ENCODE assay signal across 20 cellular contexts in the genomic region with DNA sequence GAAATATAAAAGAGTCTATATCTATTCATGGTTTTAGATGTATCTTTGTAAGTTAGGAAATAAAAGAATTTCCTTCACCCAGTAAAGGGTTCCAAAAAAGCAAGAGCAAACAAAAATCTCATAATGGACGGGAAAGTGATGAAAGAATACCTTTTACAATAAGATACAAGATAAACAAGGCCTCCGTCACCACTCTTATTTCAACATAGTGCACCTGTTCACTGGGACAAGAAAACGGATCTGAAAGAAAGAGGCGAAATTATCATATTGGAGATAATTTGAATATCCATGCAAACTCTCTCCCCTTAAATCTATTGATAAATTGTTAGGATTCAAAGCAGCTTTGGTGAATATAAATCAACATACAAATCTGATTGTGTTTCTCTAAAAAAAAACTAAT.
"Had no signal": no experiment of that assay in that cellular context is flagged by ENCODE, and none has a peak within 500 bp of the region (broad histone marks: within the 10 kb centered on the region; RNA-seq: fewer than 3 reads in every experiment).

No MANE protein-coding gene starts in this region.

- H3K4me3 ChIP-seq: SJSA1, SK-N-MC had no signal

- H3K27me3 ChIP-seq: SJSA1 had no signal

- H3K27ac Mint-ChIP-seq: T-cell; T-helper 1 cell treated with Interleukin-12 subunit alpha and Interleukin-12 subunit beta and Interleukin-4 antibody, amounts not matched to agents 30 μg/mL and 1 μg/mL, for 36 hours had no signal

- DNase-seq: KBM-7, NCI-H1092, NCI-H1105 treated with DMSO at 0.1 percent for 48 hours, NCI-H1417 treated with DMSO at 0.1 percent for 48 hours, NCI-H146, NCI-H1694 treated with DMSO at 0.1 percent for 48 hours, NCI-H2081, NCI-H2107, NCI-H2227 treated with DMSO at 0.1 percent for 48 hours, NCI-H524, NCI-H82, PC-3, Right ventricle myocardium superior, SIG-M5, SW 1271, T-cell had no signal

- H3K36me3 ChIP-seq: SJSA1 had no signal

- H3K4me1 Mint-ChIP-seq: T-cell had no signal

- H3K4me3 Mint-ChIP-seq: T-cell; T-helper 1 cell treated with Interleukin-12 subunit alpha and Interleukin-12 subunit beta and Interleukin-4 antibody, amounts not matched to agents 30 μg/mL and 1 μg/mL, for 36 hours had no signal

- H3K4me1 ChIP-seq: SJSA1 had no signal

- H3K9me3 ChIP-seq: SJSA1 had no signal

- ATAC-seq: Panc1, PC-3, T-cell had no signal

- H3K27ac ChIP-seq: SJSA1, SK-N-MC had no signal
